9 cellular contexts compared by ENCODE assay signal in the genomic region with DNA sequence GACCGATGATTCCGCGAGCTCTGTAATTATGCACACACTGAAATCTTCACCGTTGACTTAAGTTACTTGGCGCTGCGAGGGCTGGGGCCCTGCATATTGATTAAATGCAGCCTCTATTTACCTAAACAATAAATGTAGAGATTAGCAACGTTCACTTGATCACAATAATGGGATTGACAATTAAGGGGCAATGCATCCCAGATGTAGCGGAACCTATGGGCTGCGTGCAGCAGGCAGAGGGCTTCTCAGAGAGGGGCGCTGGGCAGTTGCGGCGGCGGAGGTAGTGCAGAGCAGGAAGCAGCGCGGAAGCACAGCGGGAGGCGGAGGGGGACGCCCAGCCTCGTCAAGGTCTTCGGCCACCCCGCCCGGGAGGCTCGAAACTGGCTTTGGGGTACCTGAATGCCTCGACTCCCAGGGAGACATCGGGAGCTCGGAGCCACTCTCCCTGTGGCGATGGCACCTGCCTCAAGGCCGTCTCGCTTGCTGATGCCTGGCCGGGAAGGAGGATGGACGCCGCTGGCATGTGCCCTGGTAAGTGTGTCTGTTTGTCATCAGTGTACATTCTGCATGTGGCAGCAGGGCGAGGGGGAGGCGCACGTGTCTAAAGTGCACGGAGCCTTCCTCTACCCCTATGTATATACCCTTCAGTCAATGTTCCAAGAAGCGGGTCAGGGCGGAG. TPM values are rescaled to one million over a fixed set of nuclear protein-coding genes. Genes with fewer than 3 reads are reported as not detected.
DNase-seq lines count a peak whose midpoint lies in the region; ATAC-seq, FAIRE-seq and TF ChIP-seq lines count a peak whose summit lies in the region.
"Had no signal": no experiment of that assay in that cellular context is flagged by ENCODE, and none has a peak within 500 bp of the region (broad histone marks: within the 10 kb centered on the region; RNA-seq: fewer than 3 reads in every experiment).

No MANE protein-coding gene starts in this region.

- H3K27ac ChIP-seq in Panc1 (ENCODE audit: low read length) (no peak overlapping the region), endothelial cell of umbilical vein (ENCODE audit: insufficient read depth, low read depth, low read length) (no peak overlapping the region), neutrophil (no peak overlapping the region)

- dilution Hi-C loops in endothelial cell of umbilical vein (cut with MboI; ENCODE audit: extremely low pct_ligation_motif_present, low sequenced_read_pairs) = no loop called here

- TF ChIP-seq POLR2A in endothelial cell of umbilical vein (IDR thresholded peaks at IDR 0.05; ENCODE audit: low read depth, low read length) = no peak

- H3K79me2 ChIP-seq in endothelial cell of umbilical vein (ENCODE audit: control insufficient read depth, insufficient read depth, low read length) = no peaks in the 10 kb centered on the region

- H3K36me3 ChIP-seq in Panc1 (ENCODE audit: control insufficient read depth, insufficient read depth, low read length) (no peaks in the 10 kb centered on the region), endothelial cell of umbilical vein (ENCODE audit: control insufficient read depth in 2 of 2, extremely low read depth in 1 of 2, insufficient read depth in 2 of 2, low read length in 2 of 2) (no peaks in the 10 kb centered on the region), neutrophil (no peaks in the 10 kb centered on the region)

- H2AFZ ChIP-seq in endothelial cell of umbilical vein (ENCODE audit: low read depth, low read length) = no peak overlapping the region

- TF ChIP-seq CTCF in Panc1 (IDR thresholded peaks at IDR 0.05) (no peak), endothelial cell of umbilical vein (IDR thresholded peaks at IDR 0.05; ENCODE audit: extremely low read depth in 1 of 2, insufficient read depth in 1 of 2, low read depth in 1 of 2, low read length in 2 of 2) (no peak), neutrophil (IDR thresholded peaks at IDR 0.05) (no peak)

- H4K20me1 ChIP-seq in endothelial cell of umbilical vein (replicated peaks; ENCODE audit: control insufficient read depth, extremely low read depth, insufficient read depth, low read length) = no peaks in the 10 kb centered on the region

- in situ Hi-C loops in Panc1 (cut with HindIII; ENCODE audit: low pct_unique_long_range_greater_than_20kb, low sequenced_read_pairs) = no loop called here

- POLR2A ChIA-PET in Panc1 (lab: Charles Lee) = no interaction called here
- POLR2A ChIA-PET in endothelial cell of umbilical vein (lab: Charles Lee) = no interaction called here

- peak overlapping the region; percentile 30 for H3K4me2 ChIP-seq in endothelial cell of umbilical vein (ENCODE audit: insufficient read depth, low read length)

- intact Hi-C loops in Panc1 (cut with micrococcal nuclease; ENCODE audit: unreplicated experiment) (no loop called here), endothelial cell of umbilical vein (cut with micrococcal nuclease) (no loop called here)

- H3K9me3 ChIP-seq in Panc1 (ENCODE audit: control insufficient read depth, insufficient read depth, low read depth, low read length) = no peaks in the 10 kb centered on the region
- no peaks in the 10 kb centered on the region for H3K9me3 ChIP-seq in endothelial cell of umbilical vein (replicated peaks; ENCODE audit: control insufficient read depth, insufficient read depth, low read length)
- no peaks in the 10 kb centered on the region for H3K9me3 ChIP-seq in neutrophil

- no peak for FAIRE-seq in endothelial cell of umbilical vein (lab: Jason Lieb, UNC)

- H3K9me1 ChIP-seq in endothelial cell of umbilical vein (replicated peaks; ENCODE audit: control insufficient read depth, extremely low read depth, insufficient read depth, low read length) = no peaks in the 10 kb centered on the region

- BruUV-seq in Panc1 (replicated peaks; lab: Mats Ljungman, UMichigan) (no TSS peak), endothelial cell of umbilical vein (replicated peaks; lab: Mats Ljungman, UMichigan) (no TSS peak)

- H3K9ac ChIP-seq in endothelial cell of umbilical vein (replicated peaks; ENCODE audit: extremely low read depth, insufficient read depth, low read length) = no peak overlapping the region

- CTCF ChIA-PET in Panc1 (lab: Charles Lee) (no interaction called here), endothelial cell of umbilical vein (lab: Charles Lee) (interaction anchor here (1.5 to 1.9 kb wide), 3 partner anchors 9 to 14 kb away, joined by 4 to 6 read pairs (median 6); no protein-coding TSS in a partner anchor)

- DNase-seq in ELF-1 (ENCODE audit: low read depth, low spot score) = peak; percentile 51
- DNase-seq in Panc1 (ENCODE audit: low read depth, low spot score) = no peak
- no peak for DNase-seq in endothelial cell of umbilical vein (ENCODE audit: low read depth, low spot score)
- no peak for DNase-seq in NCI-H2029 treated with DMSO at 0.1 percent for 48 hours (lab: John Stamatoyannopoulos, UW)
- DNase-seq in anterior cingulate cortex (lab: John Stamatoyannopoulos, UW) = no peak
- no peak for DNase-seq in NCI-H2107 treated with DMSO at 0.1 percent for 48 hours (lab: John Stamatoyannopoulos, UW; ENCODE audit: unreplicated experiment)

- H3K4me1 ChIP-seq in Panc1 (ENCODE audit: control insufficient read depth, insufficient read depth, low read length) = no peaks in the 10 kb centered on the region
- peaks cover 8% of the 10 kb centered on the region for H3K4me1 ChIP-seq in endothelial cell of umbilical vein (ENCODE audit: control insufficient read depth, extremely low read depth, insufficient read depth, low read length)
- peaks cover 19 to 35% of the 10 kb centered on the region in 2 experiments for H3K4me1 ChIP-seq in neutrophil (ENCODE audit: control insufficient read depth in 1 of 2, insufficient read depth in 1 of 2, low read depth in 1 of 2, low read length in 1 of 2)

- H3K27me3 ChIP-seq in Panc1 (ENCODE audit: control insufficient read depth, insufficient read depth, low read length) (no peaks in the 10 kb centered on the region), endothelial cell of umbilical vein (ENCODE audit: control insufficient read depth in 2 of 2, insufficient read depth in 2 of 2, low read length in 2 of 2) (peaks cover 66 to 77% of the 10 kb centered on the region in 2 experiments), neutrophil (peaks cover 100% of the 10 kb centered on the region)

- H3K4me3 ChIP-seq in Panc1 (ENCODE audit: low read depth in 2 of 2, low read length in 2 of 2) = peak overlapping the region; percentile 49 to 65
- H3K4me3 ChIP-seq in endothelial cell of umbilical vein (replicated peaks in 1 of 3; ENCODE audit: insufficient read depth in 1 of 3, low read depth in 1 of 3, low read length in 3 of 3) = no peak overlapping the region
- peak overlapping the region; percentile 65 for H3K4me3 ChIP-seq in neutrophil (ENCODE audit: low read depth in 1 of 2, low read length in 1 of 2)

- no peak for ATAC-seq in Panc1
- no peak for ATAC-seq in HG03280 (IDR thresholded peaks at IDR 0.05; ENCODE audit: unreplicated experiment)

TF ChIP-seq in endothelial cell of umbilical vein, 7 proteins besides CTCF, POLR2A, EP300 and RAD21:
- TF ChIP-seq GATA2 (IDR thresholded peaks at IDR 0.05; ENCODE audit: insufficient read depth, insufficient read length, low read depth, low read length) = no peak
- peak; percentile 69 for TF ChIP-seq EZH2 (IDR thresholded peaks at IDR 0.05; ENCODE audit: borderline replicate concordance, low read depth, low read length, severe bottlenecking)

RNA-seq across cellular contexts. Expression of a gene that starts 7.7 kb away (rescaled TPM):
- total RNA-seq in Panc1 (2021; ENCODE audit: unreplicated experiment) = not detected
- polyA plus RNA-seq in Panc1 (2012; ENCODE audit: insufficient read length) = not detected
- total RNA-seq in endothelial cell of umbilical vein = not detected in 2 replicates
- not detected in 2 replicates for polyA plus RNA-seq in endothelial cell of umbilical vein
- polyA plus RNA-seq in endothelial cell of umbilical vein (2011; cell fraction: cytosol; rRNA removed) = not detected in 2 replicates
- not detected in 2 replicates for polyA plus RNA-seq in endothelial cell of umbilical vein (2011; cell fraction: nucleus; rRNA removed)
- polyA plus RNA-seq in endothelial cell of umbilical vein (2012) = not detected in 2 replicates
- polyA minus RNA-seq in endothelial cell of umbilical vein = not detected in 2 replicates
- polyA minus RNA-seq in endothelial cell of umbilical vein (2011; cell fraction: cytosol; rRNA and poly(A)+ RNA removed) = not detected
- polyA minus RNA-seq in endothelial cell of umbilical vein (2011; cell fraction: nucleus; rRNA and poly(A)+ RNA removed) = not detected in 2 replicates
- total RNA-seq: dermis microvascular lymphatic vessel endothelial cell had no signal

Comparison
In these comparisons a context has a peak if more than half of its experiments do, and no peak if none do; other contexts are left out.
1. H3K4me3 ChIP-seq: peak in Panc1 (2 of 2) and neutrophil (2 of 2); none in endothelial cell of umbilical vein (0 of 3).